Comparison of ENCODE assay signal across 1 cellular context in the genomic region with DNA sequence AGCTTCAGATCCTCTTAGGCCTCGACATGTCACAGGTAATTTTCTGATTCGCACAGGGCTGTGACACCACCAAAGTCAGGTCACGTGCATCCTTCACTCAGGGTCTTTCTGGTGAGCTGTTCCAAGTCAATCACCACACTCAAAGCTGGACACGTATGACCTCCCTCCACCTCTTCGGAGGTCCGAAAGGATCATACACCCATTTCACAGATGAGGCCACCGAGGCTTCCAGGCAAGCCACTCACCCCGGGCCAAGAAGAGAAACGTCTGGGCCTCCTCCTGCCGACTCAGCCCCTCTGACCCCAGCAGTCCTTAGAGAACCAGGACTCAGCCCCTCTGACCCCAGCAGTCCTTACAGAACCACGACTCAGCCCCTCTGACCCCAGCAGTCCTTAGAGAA.
A peak's percentile ranks its signal among the peaks of the same experiment; 100 is the strongest.
TF ChIP-seq lines count a peak whose summit lies in the region.

No MANE protein-coding gene starts in this region.

TF ChIP-seq in K562, 482 proteins besides CTCF, POLR2A, EP300 and RAD21:
- TF ChIP-seq HDAC3 (IDR thresholded peaks at IDR 0.05; ENCODE audit: borderline replicate concordance, partially characterized antibody) (no peak), BCOR (IDR thresholded peaks at IDR 0.05) (peak; percentile 50; the same call in 1 of the 2 replicates), ZNF695 (CRISPR knock-in tag; IDR thresholded peaks at IDR 0.05) (no peak), BHLHE40 (IDR thresholded peaks at IDR 0.05; ENCODE audit: low read length) (0 out of 2 replicates have a peak, but pooled peaks have one; percentile 13), RBM25 (IDR thresholded peaks at IDR 0.05; ENCODE audit: low read depth, low read length, severe bottlenecking) (peak; percentile 5)
